In genomic region chr1:186325239-186325638, GRCh38 we compare ENCODE assay signal across 9 cellular contexts. TPM values are rescaled to one million over a fixed set of nuclear protein-coding genes. Genes with fewer than 3 reads are reported as not detected.
DNase-seq lines count a peak whose midpoint lies in the region; ATAC-seq and TF ChIP-seq lines count a peak whose summit lies in the region.
"Had no signal": no experiment of that assay in that cellular context is flagged by ENCODE, and none has a peak within 500 bp of the region (broad histone marks: within the 10 kb centered on the region; RNA-seq: fewer than 3 reads in every experiment).

No MANE protein-coding gene starts in this region.

- DNase-seq in CD4-positive, CD25-positive, alpha-beta regulatory T cell: peak in 2 of 3 donors; percentile 51 to 70
- peak; percentile 43 for DNase-seq in GM23338 (ENCODE audit: low spot score)
- no peak for DNase-seq in SK-N-MC (ENCODE audit: low read depth, low spot score)
- peak in 1 of 2 donors; percentile 32 for DNase-seq in foreskin fibroblast
- no peak for DNase-seq in NK-92 (lab: John Stamatoyannopoulos, UW; ENCODE audit: unreplicated experiment)
- DNase-seq in NCI-H2029 treated with DMSO at 0.1 percent for 48 hours (lab: John Stamatoyannopoulos, UW): no peak
- DNase-seq in head of caudate nucleus: no peak
- DNase-seq in stimulated activated CD4-positive, alpha-beta T cell treated with anti-CD3 and anti-CD28 coated beads, Interleukin-4, amount 100 ng/mL, for 24 hours: no peak

- H3K4me1 Mint-ChIP-seq in CD4-positive, CD25-positive, alpha-beta regulatory T cell: peaks cover 20 to 38% (median 30%) of the 10 kb centered on the region in 4 donors
- H3K4me1 Mint-ChIP-seq in GM23338: no peaks in the 10 kb centered on the region

- no peaks in the 10 kb centered on the region for H3F3A ChIP-seq in GM23338 (replicated peaks; ENCODE audit: low read depth)

- no peak overlapping the region for H3K4me3 ChIP-seq in CD4-positive, CD25-positive, alpha-beta regulatory T cell (ENCODE audit: low read depth, low read length)
- H3K4me3 ChIP-seq in GM23338: no peak overlapping the region
- H3K4me3 ChIP-seq in SK-N-MC: no peak overlapping the region
- H3K4me3 ChIP-seq in foreskin fibroblast (ENCODE audit: low read depth in 1 of 2, low read length in 2 of 2): no peak overlapping the region
- H3K4me3 ChIP-seq: suprapubic skin had no signal

- H3K36me3 Mint-ChIP-seq in CD4-positive, CD25-positive, alpha-beta regulatory T cell: peaks cover 60% of the 10 kb centered on the region
- H3K36me3 Mint-ChIP-seq in GM23338 (ENCODE audit: low read depth): peaks cover 77% of the 10 kb centered on the region

- H3K27ac ChIP-seq in CD4-positive, CD25-positive, alpha-beta regulatory T cell (ENCODE audit: insufficient read depth, low read length, poor library complexity, severe bottlenecking): no peak overlapping the region
- H3K27ac ChIP-seq in GM23338 (ENCODE audit: low read depth): no peak overlapping the region
- peak overlapping the region; percentile 30; the same call in 1 of the 2 replicates for H3K27ac ChIP-seq in SK-N-MC
- H3K27ac ChIP-seq: suprapubic skin had no signal

- no peaks in the 10 kb centered on the region; the same call in none of the 2 replicates for H4K20me1 ChIP-seq in GM23338 (replicated peaks; ENCODE audit: insufficient read depth)

- H3K4me3 Mint-ChIP-seq in CD4-positive, CD25-positive, alpha-beta regulatory T cell: peak overlapping the region in 3 of 4 donors; percentile 22 to 58 (median 52)
- H3K4me3 Mint-ChIP-seq in GM23338: no peak overlapping the region

- H3K36me3 ChIP-seq in CD4-positive, CD25-positive, alpha-beta regulatory T cell (ENCODE audit: control insufficient read depth, insufficient read depth, low read length): peaks cover 87% of the 10 kb centered on the region
- H3K36me3 ChIP-seq in GM23338 (ENCODE audit: insufficient read depth): peaks cover 59% of the 10 kb centered on the region
- H3K36me3 ChIP-seq in SK-N-MC (ENCODE audit: insufficient read depth, low read length): peaks cover 93% of the 10 kb centered on the region

- H3K4me2 ChIP-seq in GM23338: no peak overlapping the region

- no peaks in the 10 kb centered on the region for H3K27me3 Mint-ChIP-seq in CD4-positive, CD25-positive, alpha-beta regulatory T cell
- H3K27me3 Mint-ChIP-seq in GM23338 (ENCODE audit: insufficient read depth, low read depth, poor library complexity): no peaks in the 10 kb centered on the region

- H3K9me3 ChIP-seq in CD4-positive, CD25-positive, alpha-beta regulatory T cell (ENCODE audit: control insufficient read depth in 2 of 2, low read length in 2 of 2): no peaks in the 10 kb centered on the region
- no peaks in the 10 kb centered on the region for H3K9me3 ChIP-seq in SK-N-MC (ENCODE audit: low read depth, low read length)
- H3K9me3 ChIP-seq: suprapubic skin had no signal

- H2AFZ ChIP-seq in GM23338: no peak overlapping the region

- H3K9me3 Mint-ChIP-seq in CD4-positive, CD25-positive, alpha-beta regulatory T cell: no peaks in the 10 kb centered on the region
- H3K9me3 Mint-ChIP-seq in GM23338: no peaks in the 10 kb centered on the region

- H3K4me1 ChIP-seq in CD4-positive, CD25-positive, alpha-beta regulatory T cell (ENCODE audit: control insufficient read depth, insufficient read depth, low read length, poor library complexity, severe bottlenecking): no peaks in the 10 kb centered on the region
- H3K4me1 ChIP-seq in GM23338 (ENCODE audit: insufficient read depth): no peaks in the 10 kb centered on the region
- H3K4me1 ChIP-seq: suprapubic skin had no signal

- TF ChIP-seq CTCF in GM23338 (conservative IDR thresholded peaks at IDR 0.05; ENCODE audit: low read depth in 2 of 2) (peak; percentile 50 to 60), foreskin fibroblast (IDR thresholded peaks at IDR 0.05; ENCODE audit: low read depth, low read length) (peak; percentile 55)

- no peaks in the 10 kb centered on the region for H3K27me3 ChIP-seq in CD4-positive, CD25-positive, alpha-beta regulatory T cell (ENCODE audit: control insufficient read depth, insufficient read depth, low read length)
- H3K27me3 ChIP-seq in GM23338 (ENCODE audit: insufficient read depth): no peaks in the 10 kb centered on the region
- H3K27me3 ChIP-seq: suprapubic skin had no signal

- H3K27ac Mint-ChIP-seq in CD4-positive, CD25-positive, alpha-beta regulatory T cell: peak overlapping the region; percentile 3 to 56 (median 54)
- no peak overlapping the region for H3K27ac Mint-ChIP-seq in GM23338

- no peaks in the 10 kb centered on the region for H3K79me2 ChIP-seq in GM23338 (replicated peaks; ENCODE audit: insufficient read depth)

- peak; percentile 65 to 67 for ATAC-seq in CD4-positive, CD25-positive, alpha-beta regulatory T cell (ENCODE audit: low read depth in 2 of 2)
- no peak for ATAC-seq in GM23338

- intact Hi-C loops in head of caudate nucleus (cut with DNase I): no loop called here

- no peak overlapping the region for H3K9ac ChIP-seq in SK-N-MC (ENCODE audit: insufficient read length)

- H3K9me2 ChIP-seq in GM23338 (ENCODE audit: insufficient read depth): no peaks in the 10 kb centered on the region

TF ChIP-seq in GM23338, 12 proteins besides CTCF, POLR2A, EP300 and RAD21 (continues in another document):
- TF ChIP-seq ZNF114 (CRISPR knock-in tag; IDR thresholded peaks at IDR 0.05): no peak
- no peak for TF ChIP-seq REST (IDR thresholded peaks at IDR 0.05; ENCODE audit: unreplicated experiment)
- TF ChIP-seq EZH2 (IDR thresholded peaks at IDR 0.05; ENCODE audit: low read depth, unreplicated experiment): no peak
- no peak for TF ChIP-seq CREB1 (CRISPR knock-in tag; IDR thresholded peaks at IDR 0.05; ENCODE audit: low read depth)

RNA-seq across cellular contexts. Expression of gene PRG4, which starts 29.2 kb away (rescaled TPM):
- 3.4 TPM for total RNA-seq in CD4-positive, CD25-positive, alpha-beta regulatory T cell
- polyA plus RNA-seq in CD4-positive, CD25-positive, alpha-beta regulatory T cell: under 1 TPM; 0.21 to 0.95 (median 0.50) TPM
- total RNA-seq in GM23338 (2014; rRNA removed; shearing (Covaris generic)): 0.07 TPM in 1 of 2 replicates, not detected in the other
- 0.11 and 0.12 TPM in 2 replicates for polyA plus RNA-seq in GM23338 (2016; fragmentation: Nextera tagmentation; extraction: Ambion mirVana)

RNA-seq across cellular contexts. Expression of gene TPR, which starts 49.8 kb away (rescaled TPM):
- 208 TPM for total RNA-seq in CD4-positive, CD25-positive, alpha-beta regulatory T cell
- 100 to 1,000 TPM in 3 of 4 donors, 10 to 100 TPM in 1; 94.4 to 154 (median 113) TPM for polyA plus RNA-seq in CD4-positive, CD25-positive, alpha-beta regulatory T cell
- 75.8 and 108 TPM in 2 replicates for total RNA-seq in GM23338 (2014; rRNA removed; shearing (Covaris generic))
- 164 and 220 TPM in 2 replicates for polyA plus RNA-seq in GM23338 (2016; fragmentation: Nextera tagmentation; extraction: Ambion mirVana)

RNA-seq across cellular contexts. Expression of gene ODR4, which starts 50.4 kb away (rescaled TPM):
- 26.4 TPM for total RNA-seq in CD4-positive, CD25-positive, alpha-beta regulatory T cell
- polyA plus RNA-seq in CD4-positive, CD25-positive, alpha-beta regulatory T cell: 1 to 10 TPM; 5.9 to 9.1 (median 8.2) TPM
- 8.6 and 17.3 TPM in 2 replicates for total RNA-seq in GM23338 (2014; rRNA removed; shearing (Covaris generic))
- polyA plus RNA-seq in GM23338 (2016; fragmentation: Nextera tagmentation; extraction: Ambion mirVana): 14.7 and 18.9 TPM in 2 replicates

Comparison
In these comparisons a context has a peak if more than half of its experiments do, and no peak if none do; other contexts are left out.
1. DNase-seq: peak in CD4-positive, CD25-positive, alpha-beta regulatory T cell (2 of 3) and GM23338 (single experiment); none in SK-N-MC (single experiment), NK-92 (single experiment), NCI-H2029 treated with DMSO at 0.1 percent for 48 hours (single experiment), head of caudate nucleus (0 of 42) and stimulated activated CD4-positive, alpha-beta T cell treated with anti-CD3 and anti-CD28 coated beads, Interleukin-4, amount 100 ng/mL, for 24 hours (single experiment).